ENCODE assay signal across 10 cellular contexts in genomic region chr2:64140665-64141064, GRCh38. TPM values are rescaled to one million over a fixed set of nuclear protein-coding genes. Genes with fewer than 3 reads are reported as not detected.
A peak's percentile ranks its signal among the peaks of the same experiment; 100 is the strongest.
DNase-seq lines count a peak whose midpoint lies in the region; ATAC-seq and TF ChIP-seq lines count a peak whose summit lies in the region.
"Had no signal": no experiment of that assay in that cellular context is flagged by ENCODE, and none has a peak within 500 bp of the region (broad histone marks: within the 10 kb centered on the region; RNA-seq: fewer than 3 reads in every experiment).

No MANE protein-coding gene starts in this region.

- no peaks in the 10 kb centered on the region for H3F3A ChIP-seq in SK-N-SH (replicated peaks; ENCODE audit: insufficient read depth)

- ATAC-seq in SK-N-SH treated with all-trans-retinoic acid at 6 μM for 48 hours, result no peak

- no peak for DNase-seq in SK-N-SH
- DNase-seq in breast epithelium (ENCODE audit: low spot score in 2 of 2), result no peak
- no peak for DNase-seq in sigmoid colon
- DNase-seq in effector CD8-positive, alpha-beta T cell (lab: John Stamatoyannopoulos, UW), result no peak
- no peak for DNase-seq in A673 (ENCODE audit: low spot score)
- no peak for DNase-seq in NCI-H2196 treated with DMSO at 0.1 percent for 48 hours (lab: John Stamatoyannopoulos, UW; ENCODE audit: unreplicated experiment)
- DNase-seq: nucleus accumbens had no signal

- peaks cover 14 to 20% of the 10 kb centered on the region in 2 experiments; a peak in 3 of 4 replicates for H3K4me1 ChIP-seq in SK-N-SH (ENCODE audit: control insufficient read depth in 1 of 2, insufficient read depth in 2 of 2, low read depth in 1 of 2, low read length in 1 of 2)
- peaks cover 59% of the 10 kb centered on the region for H3K4me1 ChIP-seq in KMS-11 (ENCODE audit: low read depth, poor library complexity, severe bottlenecking)
- H3K4me1 ChIP-seq in breast epithelium, result peaks cover 3 to 4% of the 10 kb centered on the region in 2 donors
- peaks cover 0 to 55% (median 41%) of the 10 kb centered on the region in 4 donors for H3K4me1 ChIP-seq in sigmoid colon
- H3K4me1 ChIP-seq in A673 (ENCODE audit: insufficient read depth, low read length, poor library complexity, severe bottlenecking), result peaks cover 32% of the 10 kb centered on the region

- H4K20me1 ChIP-seq in SK-N-SH (ENCODE audit: insufficient read depth) (0 out of 2 replicates have a peak, but pooled peaks cover 5% of the 10 kb centered on the region), KMS-11 (ENCODE audit: insufficient read depth) (no peaks in the 10 kb centered on the region)

- H3K9me2 ChIP-seq in SK-N-SH, result no peaks in the 10 kb centered on the region

- H3K27ac ChIP-seq in SK-N-SH (ENCODE audit: low read depth in 2 of 2, low read length in 1 of 2), result no peak overlapping the region
- no peak overlapping the region for H3K27ac ChIP-seq in KMS-11
- peak overlapping the region; percentile 22 to 99 for H3K27ac ChIP-seq in breast epithelium
- peak overlapping the region; percentile 97 to 99 (median 98) for H3K27ac ChIP-seq in sigmoid colon
- H3K27ac ChIP-seq in A673 (ENCODE audit: low read depth, low read length, poor library complexity, severe bottlenecking), result no peak overlapping the region
- H3K27ac ChIP-seq: 22Rv1 had no signal

- no TSS peak for BruUV-seq in A673 (replicated peaks; lab: Mats Ljungman, UMichigan)

- POLR2A ChIA-PET in SK-N-SH (lab: Yijun Ruan, JAX), result no interaction called here
- POLR2A ChIA-PET in A673 (lab: Charles Lee; ENCODE audit: low non-redundant PET), result no interaction called here

- H3K9ac ChIP-seq in SK-N-SH (no peak overlapping the region), KMS-11 (no peak overlapping the region)

- H2AFZ ChIP-seq in SK-N-SH (ENCODE audit: low read depth) (no peak overlapping the region), KMS-11 (ENCODE audit: low read depth) (no peak overlapping the region)

- H3K27me3 ChIP-seq in SK-N-SH (ENCODE audit: insufficient read depth), result no peaks in the 10 kb centered on the region
- no peaks in the 10 kb centered on the region for H3K27me3 ChIP-seq in KMS-11 (ENCODE audit: insufficient read depth, low read depth)
- H3K27me3 ChIP-seq in breast epithelium, result no peaks in the 10 kb centered on the region
- H3K27me3 ChIP-seq in sigmoid colon, result no peaks in the 10 kb centered on the region
- H3K27me3 ChIP-seq in A673 (replicated peaks; ENCODE audit: insufficient read depth, low read depth, low read length, poor library complexity), result no peaks in the 10 kb centered on the region

- TF ChIP-seq CTCF in SK-N-SH (IDR thresholded peaks at IDR 0.05) (no peak), KMS-11 (conservative IDR thresholded peaks at IDR 0.05; ENCODE audit: low read depth, low read length) (no peak), breast epithelium (IDR thresholded peaks at IDR 0.05) (no peak), sigmoid colon (IDR thresholded peaks at IDR 0.05) (no peak), A673 (conservative IDR thresholded peaks at IDR 0.05; ENCODE audit: low read depth, low read length) (no peak)

- H3K36me3 ChIP-seq in SK-N-SH (replicated peaks in 1 of 2; ENCODE audit: control insufficient read depth in 1 of 2, insufficient read depth in 2 of 2, low read length in 1 of 2) (no peaks in the 10 kb centered on the region), KMS-11 (ENCODE audit: insufficient read depth) (no peaks in the 10 kb centered on the region; the same call in 1 of the 2 replicates), breast epithelium (no peaks in the 10 kb centered on the region), sigmoid colon (no peaks in the 10 kb centered on the region), A673 (ENCODE audit: insufficient read depth, low read length, poor library complexity, severe bottlenecking) (no peaks in the 10 kb centered on the region)

- CTCF ChIA-PET in SK-N-SH (lab: Yijun Ruan, JAX), result interaction anchor here (1.0 to 3.2 kb wide), 4 partner anchors 7 to 187 kb away, joined by 3 to 13 read pairs (median 6); no protein-coding TSS in a partner anchor
- CTCF ChIA-PET in A673 (lab: Charles Lee), result no interaction called here

- no peaks in the 10 kb centered on the region for H3K9me3 ChIP-seq in SK-N-SH
- H3K9me3 ChIP-seq in breast epithelium, result no peaks in the 10 kb centered on the region
- H3K9me3 ChIP-seq in sigmoid colon, result no peaks in the 10 kb centered on the region
- H3K9me3 ChIP-seq in A673 (ENCODE audit: low read depth, low read length, poor library complexity, severe bottlenecking), result no peaks in the 10 kb centered on the region

- no peak for TF ChIP-seq RAD21 in SK-N-SH (IDR thresholded peaks at IDR 0.05; ENCODE audit: low read length)

- intact Hi-C loops in breast epithelium (cut with DNase I; ENCODE audit: low total_unique reads), result no loop called here
- intact Hi-C loops in sigmoid colon (cut with DNase I), result loop anchor here (5.0 kb wide), 5 partner anchors 88 to 187 kb away; no protein-coding TSS in a partner anchor
- intact Hi-C loops in A673 (cut with micrococcal nuclease; ENCODE audit: unreplicated experiment), result loop anchor here (5.0 kb wide), 1 partner anchor 132 kb away; no protein-coding TSS in a partner anchor

- H3K4me3 ChIP-seq in SK-N-SH (ENCODE audit: low read depth in 2 of 2, low read length in 1 of 2) (no peak overlapping the region), KMS-11 (IDR thresholded peaks at IDR 0.05; ENCODE audit: insufficient read depth, low read depth, low read length) (no peak overlapping the region), breast epithelium (peak overlapping the region in 2 of 3 donors; percentile 93 to 99), sigmoid colon (no peak overlapping the region), A673 (ENCODE audit: low read depth, low read length, poor library complexity, severe bottlenecking) (no peak overlapping the region)

- peak overlapping the region; percentile 6; the same call in 1 of the 2 replicates for H3K4me2 ChIP-seq in SK-N-SH
- peak overlapping the region; percentile 95 for H3K4me2 ChIP-seq in KMS-11

- TF ChIP-seq POLR2A in breast epithelium (IDR thresholded peaks at IDR 0.05), result no peak
- no peak for TF ChIP-seq POLR2A in sigmoid colon (IDR thresholded peaks at IDR 0.05)

- H3K79me2 ChIP-seq in SK-N-SH (ENCODE audit: insufficient read depth), result peaks cover 82% of the 10 kb centered on the region
- peaks cover 80% of the 10 kb centered on the region for H3K79me2 ChIP-seq in KMS-11 (ENCODE audit: insufficient read depth, low read depth)

- no peak for TF ChIP-seq EP300 in SK-N-SH (IDR thresholded peaks at IDR 0.05; ENCODE audit: borderline replicate concordance in 1 of 2, low read depth in 1 of 2, low read length in 1 of 2)
- TF ChIP-seq EP300 in sigmoid colon (IDR thresholded peaks at IDR 0.05), result no peak

TF ChIP-seq in SK-N-SH, 30 proteins besides CTCF, POLR2A, EP300 and RAD21 (continues in another document):
- TF ChIP-seq FOSL2 (IDR thresholded peaks at IDR 0.05; ENCODE audit: borderline replicate concordance, low read depth), result no peak
- TF ChIP-seq POLR2AphosphoS5 (IDR thresholded peaks at IDR 0.05; ENCODE audit: low read depth, low read length), result no peak
- TF ChIP-seq CHD2 (IDR thresholded peaks at IDR 0.05; ENCODE audit: low read length, partially characterized antibody), result no peak
- no peak for TF ChIP-seq JUND (IDR thresholded peaks at IDR 0.05)
- TF ChIP-seq USF2 (IDR thresholded peaks at IDR 0.05; ENCODE audit: borderline replicate concordance, low read depth, low read length), result no peak

TF ChIP-seq in SK-N-SH treated with all-trans-retinoic acid at 6 μM for 48 hours, 23 proteins besides CTCF, POLR2A, EP300 and RAD21 (continues in another document):
- no peak for TF ChIP-seq OSR1 (CRISPR knock-in tag; IDR thresholded peaks at IDR 0.05)
- no peak for TF ChIP-seq TCF4 (CRISPR knock-in tag; IDR thresholded peaks at IDR 0.05; ENCODE audit: borderline replicate concordance)
- no peak for TF ChIP-seq CREB5 (CRISPR knock-in tag; IDR thresholded peaks at IDR 0.05; ENCODE audit: low read depth)
- TF ChIP-seq CSRNP3 (CRISPR knock-in tag; IDR thresholded peaks at IDR 0.05), result no peak
- TF ChIP-seq ZFP30 (CRISPR knock-in tag; IDR thresholded peaks at IDR 0.05), result no peak
- TF ChIP-seq CSDC2 (CRISPR knock-in tag; IDR thresholded peaks at IDR 0.05), result no peak

RNA-seq across cellular contexts. Expression of gene PELI1, which starts 3.6 kb away (rescaled TPM):
- polyA plus RNA-seq in SK-N-SH (2012; rRNA removed) (4.2 and 5.6 TPM in 2 replicates), sigmoid colon (10 to 100 TPM; 18.6 to 30.5 (median 21.5) TPM)
- polyA plus RNA-seq in SK-N-SH (2012; cell fraction: cytosol; rRNA removed), result 4.9 and 5.5 TPM in 2 replicates
- polyA plus RNA-seq in SK-N-SH (2012; cell fraction: nucleus; rRNA removed), result 5.8 and 11.7 TPM in 2 replicates
- total RNA-seq in breast epithelium (10 to 100 TPM; 31.8 to 51.7 (median 40.6) TPM), sigmoid colon (10 to 100 TPM; 22.0 to 30.8 (median 24.9) TPM), A673 (2021) (35.1 and 36.9 TPM in 2 replicates)

Comparison
In these comparisons a context has a peak if more than half of its experiments do, and no peak if none do; other contexts are left out.
1. H3K27ac ChIP-seq: peak in breast epithelium (2 of 2) and sigmoid colon (4 of 4); none in SK-N-SH (0 of 2), KMS-11 (single experiment) and A673 (single experiment).
2. H3K4me3 ChIP-seq: peak in breast epithelium (2 of 3); none in SK-N-SH (0 of 2), KMS-11 (single experiment), sigmoid colon (0 of 4) and A673 (single experiment).